Comparison of ENCODE assay signal across 20 cellular contexts in genomic region chr11:129733384-129733783, GRCh38.
"Had no signal": no experiment of that assay in that cellular context is flagged by ENCODE, and none has a peak within 500 bp of the region (broad histone marks: within the 10 kb centered on the region; RNA-seq: fewer than 3 reads in every experiment).

No MANE protein-coding gene starts in this region.

- DNase-seq: cortex of kidney; dorsolateral prefrontal cortex; effector memory CD4-positive, alpha-beta T cell; heart left ventricle; hippocampal formation; kidney glomerular epithelial cell; mesendoderm; naive thymus-derived CD4-positive, alpha-beta T cell; ovary; sigmoid colon; stimulated activated CD4-positive, alpha-beta T cell treated with anti-CD3 and anti-CD28 coated beads, Interleukin-12 subunit alpha, Interleukin-12 subunit beta, amount 100 ng/mL, for 4 hours; stimulated activated CD4-positive, alpha-beta T cell treated with anti-CD3 and anti-CD28 coated beads, Interleukin-2, amount 100 ng/mL, for 48 hours; stimulated activated naive CD8-positive, alpha-beta T cell treated with anti-CD3 and anti-CD28 coated beads, Interleukin-15, Interleukin-2, amounts not matched to agents 100 U/mL and 50 U/mL, for 24 hours; upper lobe of right lung had no signal

- H3K4me3 Mint-ChIP-seq: naive thymus-derived CD4-positive, alpha-beta T cell had no signal

- H3K27ac ChIP-seq: dorsolateral prefrontal cortex, foreskin keratinocyte, heart left ventricle, ovary, right atrium auricular region, sigmoid colon, suprapubic skin, thyroid gland, upper lobe of right lung, vagina had no signal

- H3K27me3 ChIP-seq: ovary, right atrium auricular region, sigmoid colon, thyroid gland, vagina had no signal

- H3K9me3 ChIP-seq: heart left ventricle, ovary, right atrium auricular region, sigmoid colon, suprapubic skin, thyroid gland, upper lobe of right lung, vagina had no signal

- H3K27ac Mint-ChIP-seq: naive thymus-derived CD4-positive, alpha-beta T cell had no signal

- ATAC-seq: foreskin keratinocyte; heart left ventricle; naive thymus-derived CD4-positive, alpha-beta T cell; stimulated activated naive CD8-positive, alpha-beta T cell treated with anti-CD3 and anti-CD28 coated beads, Interleukin-15, Interleukin-2, amounts not matched to agents 100 U/mL and 50 U/mL, for 24 hours had no signal

- H3K4me1 ChIP-seq: heart left ventricle, right atrium auricular region, sigmoid colon, thyroid gland, upper lobe of right lung, vagina had no signal

- H3K36me3 ChIP-seq: heart left ventricle, ovary, right atrium auricular region, sigmoid colon, suprapubic skin, thyroid gland, upper lobe of right lung, vagina had no signal

- H3K4me3 ChIP-seq: dorsolateral prefrontal cortex, heart left ventricle, ovary, right atrium auricular region, sigmoid colon, skin epidermis, suprapubic skin, thyroid gland, upper lobe of right lung, vagina had no signal
